Comparison of ENCODE assay signal across 9 cellular contexts in the genomic region with DNA sequence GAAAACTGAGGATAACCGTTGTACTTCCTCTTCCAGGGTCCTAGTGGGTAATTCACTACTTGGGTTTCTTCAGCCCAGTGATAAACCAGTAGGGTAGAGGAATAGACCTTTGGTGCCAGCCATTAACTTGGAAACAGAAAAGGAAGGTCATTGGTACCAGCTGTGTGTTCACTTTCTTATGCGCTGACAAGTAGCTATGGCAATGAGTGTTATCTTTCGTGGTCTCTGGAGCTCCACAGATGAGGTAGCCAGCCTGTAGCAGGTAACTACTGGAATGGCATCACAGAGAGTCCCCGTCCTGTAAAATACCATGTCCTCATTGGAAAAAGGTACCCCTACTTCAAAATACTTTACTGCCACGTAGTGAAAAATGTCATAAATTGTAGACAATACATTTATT. TPM values are rescaled to one million over a fixed set of nuclear protein-coding genes. Genes with fewer than 3 reads are reported as not detected.
A peak's percentile ranks its signal among the peaks of the same experiment; 100 is the strongest.
DNase-seq lines count a peak whose midpoint lies in the region; ATAC-seq and TF ChIP-seq lines count a peak whose summit lies in the region.
"Had no signal": no experiment of that assay in that cellular context is flagged by ENCODE, and none has a peak within 500 bp of the region (broad histone marks: within the 10 kb centered on the region; RNA-seq: fewer than 3 reads in every experiment).

No MANE protein-coding gene starts in this region.

- H3K4me3 Mint-ChIP-seq in activated CD4-positive, alpha-beta memory T cell treated with anti-CD3 and anti-CD28 coated beads, Interleukin-2, amount 10 ng/mL, durations not matched to agents 7 days and 5 days = peak overlapping the region; percentile 81

- intact Hi-C loops in gastrocnemius medialis (cut with DNase I; ENCODE audit: low total_unique reads) = no loop called here

- TF ChIP-seq CTCF in gastrocnemius medialis (IDR thresholded peaks at IDR 0.05 in 4 of 5, conservative IDR thresholded peaks at IDR 0.05 in 1 of 5) = no peak

- ATAC-seq in HG03175 (IDR thresholded peaks at IDR 0.05; ENCODE audit: unreplicated experiment) = peak; percentile 10
- no peak for ATAC-seq in GM21737 (IDR thresholded peaks at IDR 0.05; ENCODE audit: unreplicated experiment)
- no peak for ATAC-seq in gastrocnemius medialis

- peaks cover 52% of the 10 kb centered on the region for H3K4me1 Mint-ChIP-seq in activated CD4-positive, alpha-beta memory T cell treated with anti-CD3 and anti-CD28 coated beads, Interleukin-2, amount 10 ng/mL, durations not matched to agents 7 days and 5 days

- CTCF ChIA-PET in activated CD4-positive, alpha-beta memory T cell treated with anti-CD3 and anti-CD28 coated beads, Interleukin-2, amount 10 ng/mL, durations not matched to agents 7 days and 5 days (lab: Charles Lee) = interaction anchor here (0.5 to 3.8 kb wide), 5 partner anchors 9 to 152 kb away, joined by 3 to 27 read pairs (median 7); no protein-coding TSS in a partner anchor

- H3K27me3 ChIP-seq in gastrocnemius medialis = no peaks in the 10 kb centered on the region

- DNase-seq in CD1c-positive myeloid dendritic cell (ENCODE audit: extremely low spot score) (peak; percentile 6), left kidney (ENCODE audit: low read depth, low spot score) (peak; percentile 33), gastrocnemius medialis (no peak), NCI-H128 (lab: John Stamatoyannopoulos, UW; ENCODE audit: unreplicated experiment) (no peak), NOMO-1 (lab: John Stamatoyannopoulos, UW; ENCODE audit: unreplicated experiment in 2 of 2) (no peak)
- DNase-seq in activated CD4-positive, alpha-beta memory T cell treated with anti-CD3 and anti-CD28 coated beads, Interleukin-2, amount 10 ng/mL, durations not matched to agents 7 days and 5 days = no peak
- DNase-seq: kidney glomerular epithelial cell had no signal

- POLR2A ChIA-PET in activated CD4-positive, alpha-beta memory T cell treated with anti-CD3 and anti-CD28 coated beads, Interleukin-2, amount 10 ng/mL, durations not matched to agents 7 days and 5 days (lab: Charles Lee) = interaction anchor here (0.7 to 7.5 kb wide), 12 partner anchors 12 to 966 kb away, joined by 3 to 200 read pairs (median 8); partner anchors contain the start of gene KDM4C

- peak overlapping the region; percentile 28 for H3K27ac Mint-ChIP-seq in activated CD4-positive, alpha-beta memory T cell treated with anti-CD3 and anti-CD28 coated beads, Interleukin-2, amount 10 ng/mL, durations not matched to agents 7 days and 5 days

- no peaks in the 10 kb centered on the region for H3K27me3 Mint-ChIP-seq in activated CD4-positive, alpha-beta memory T cell treated with anti-CD3 and anti-CD28 coated beads, Interleukin-2, amount 10 ng/mL, durations not matched to agents 7 days and 5 days

- peaks cover 38% of the 10 kb centered on the region for H3K36me3 Mint-ChIP-seq in activated CD4-positive, alpha-beta memory T cell treated with anti-CD3 and anti-CD28 coated beads, Interleukin-2, amount 10 ng/mL, durations not matched to agents 7 days and 5 days (ENCODE audit: low read depth)

- H3K9me3 ChIP-seq in gastrocnemius medialis = no peaks in the 10 kb centered on the region

- no peak overlapping the region for H3K27ac ChIP-seq in gastrocnemius medialis

- in situ Hi-C loops in gastrocnemius medialis (cut with MboI; ENCODE audit: low sequenced_read_pairs in 4 of 4) = no loop called here

- H3K36me3 ChIP-seq in gastrocnemius medialis = no peaks in the 10 kb centered on the region

- no peak for TF ChIP-seq POLR2A in gastrocnemius medialis (IDR thresholded peaks at IDR 0.05)

- peak overlapping the region in 1 of 4 donors; percentile 80 for H3K4me3 ChIP-seq in gastrocnemius medialis

- no peaks in the 10 kb centered on the region for H3K9me3 Mint-ChIP-seq in activated CD4-positive, alpha-beta memory T cell treated with anti-CD3 and anti-CD28 coated beads, Interleukin-2, amount 10 ng/mL, durations not matched to agents 7 days and 5 days

- peaks cover 28 to 34% of the 10 kb centered on the region in 2 donors for H3K4me1 ChIP-seq in gastrocnemius medialis

RNA-seq across cellular contexts. Expression of gene UHRF2, which starts 2.3 kb away (rescaled TPM):
- 10 to 100 TPM; 77.3 to 77.9 TPM for total RNA-seq in activated CD4-positive, alpha-beta memory T cell treated with anti-CD3 and anti-CD28 coated beads, Interleukin-2, amount 10 ng/mL, durations not matched to agents 7 days and 5 days
- 10 to 100 TPM; 16.7 to 29.0 (median 18.8) TPM for total RNA-seq in gastrocnemius medialis

Comparison
In these comparisons a context has a peak if more than half of its experiments do, and no peak if none do; other contexts are left out.
1. DNase-seq: peak in CD1c-positive myeloid dendritic cell (single experiment) and left kidney (single experiment); none in activated CD4-positive, alpha-beta memory T cell treated with anti-CD3 and anti-CD28 coated beads, Interleukin-2, amount 10 ng/mL, durations not matched to agents 7 days and 5 days (single experiment), gastrocnemius medialis (0 of 2), NCI-H128 (single experiment) and NOMO-1 (0 of 2).